Comparison of ENCODE assay signal across 16 cellular contexts in the genomic region with DNA sequence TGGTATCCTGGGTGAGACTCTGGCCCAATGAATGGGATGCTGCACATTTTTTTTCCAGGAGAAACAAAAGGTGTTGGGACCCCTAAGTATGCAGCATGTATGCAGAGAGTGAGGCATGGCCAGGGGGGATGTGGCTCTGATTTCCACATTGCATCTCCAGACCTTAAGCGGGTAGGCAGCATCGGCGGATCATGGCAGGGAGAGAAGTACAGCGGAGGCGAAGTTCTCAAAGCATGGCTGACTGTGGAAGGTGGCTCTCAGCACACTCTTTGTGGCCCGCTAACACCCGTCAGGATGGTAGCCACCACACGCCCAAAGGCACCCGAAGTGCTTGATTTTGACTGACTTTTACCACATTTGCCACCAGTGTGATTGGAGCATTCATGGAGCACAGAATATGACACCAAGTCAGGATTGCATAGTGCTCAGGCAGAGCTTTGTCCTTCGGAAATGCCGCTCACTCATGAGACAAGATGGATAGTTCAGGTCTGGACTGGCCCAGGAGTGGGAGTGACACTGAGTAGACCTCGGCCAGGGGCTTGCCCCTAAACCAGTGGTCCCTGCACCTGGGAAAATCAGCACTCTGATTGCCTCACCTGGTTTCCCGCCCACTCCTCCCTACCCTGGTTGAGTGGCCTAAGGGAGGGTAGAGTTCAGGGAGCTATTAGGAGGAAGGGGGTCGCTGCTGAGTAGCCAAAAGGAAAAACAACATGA. TPM values are rescaled to one million over a fixed set of nuclear protein-coding genes. Genes with fewer than 3 reads are reported as not detected.
DNase-seq lines count a peak whose midpoint lies in the region; ATAC-seq, FAIRE-seq and TF ChIP-seq lines count a peak whose summit lies in the region.
"Had no signal": no experiment of that assay in that cellular context is flagged by ENCODE, and none has a peak within 500 bp of the region (broad histone marks: within the 10 kb centered on the region; RNA-seq: fewer than 3 reads in every experiment).

No MANE protein-coding gene starts in this region.

- no peaks in the 10 kb centered on the region for H3K27me3 ChIP-seq in KMS-11 (ENCODE audit: insufficient read depth, low read depth)
- no peaks in the 10 kb centered on the region for H3K27me3 ChIP-seq in GM12878 (replicated peaks in 1 of 2; ENCODE audit: control insufficient read depth in 2 of 2, insufficient read depth in 2 of 2, low read length in 1 of 2)
- H3K27me3 ChIP-seq in trophoblast cell (ENCODE audit: insufficient read depth, low read length) = no peaks in the 10 kb centered on the region
- H3K27me3 ChIP-seq: thyroid gland had no signal

- intact Hi-C loops in GM12878 (cut with micrococcal nuclease; ENCODE audit: unreplicated experiment) = no loop called here

- H2AK5ac ChIP-seq in trophoblast cell (ENCODE audit: low read length) = no peak overlapping the region

- H2BK5ac ChIP-seq in trophoblast cell (ENCODE audit: low read depth, low read length, poor library complexity) = no peak overlapping the region

- no peak overlapping the region for H3K4ac ChIP-seq in trophoblast cell (ENCODE audit: low read depth, low read length)

- no peaks in the 10 kb centered on the region for H3K9me3 Mint-ChIP-seq in T-helper 2 cell treated with Interferon-gamma antibody and Interleukin-4, amounts not matched to agents 5 μg/mL and 100 μg/mL, for 36 hours

- H3K4me1 ChIP-seq in KMS-11 (ENCODE audit: low read depth, poor library complexity, severe bottlenecking) (peaks cover 99% of the 10 kb centered on the region), GM12878 (ENCODE audit: control insufficient read depth, insufficient read depth, low read length) (peaks cover 85% of the 10 kb centered on the region), trophoblast cell (ENCODE audit: control insufficient read depth in 1 of 2, insufficient read depth in 2 of 2, low read length in 2 of 2) (peaks cover 3 to 15% of the 10 kb centered on the region in 2 experiments)

- FAIRE-seq in GM12878 (lab: Jason Lieb, UNC) = no peak
- FAIRE-seq: A549 had no signal

- H4K91ac ChIP-seq in trophoblast cell (ENCODE audit: low read depth, low read length) = no peak overlapping the region

- ATAC-seq in GM12878 = no peak
- ATAC-seq: Panc1 had no signal

- no peak overlapping the region for H3K4me3 ChIP-seq in KMS-11 (IDR thresholded peaks at IDR 0.05; ENCODE audit: insufficient read depth, low read depth, low read length)
- no peak overlapping the region for H3K4me3 ChIP-seq in GM12878
- H3K4me3 ChIP-seq in trophoblast cell (ENCODE audit: low read depth, low read length) = no peak overlapping the region
- H3K4me3 ChIP-seq: A549, smooth muscle cell, thyroid gland had no signal

- WGBS in GM12878 (ENCODE audit: insufficient coverage, insufficient replicate concordance, low lambda C conversion rate, missing lambda C conversion rate) = 95% methylated on average over 14 of the region's 14 CpGs
- no CpG with 5 or more reads among the region's 14 CpGs for WGBS in trophoblast cell (ENCODE audit: extremely low coverage, insufficient coverage, insufficient read length)

- no peak overlapping the region for H2BK120ac ChIP-seq in trophoblast cell (ENCODE audit: insufficient read depth, low read length, poor library complexity)

- H3K79me2 ChIP-seq in KMS-11 (ENCODE audit: insufficient read depth, low read depth) (peaks cover 71% of the 10 kb centered on the region), GM12878 (ENCODE audit: control insufficient read depth, insufficient read depth, low read length) (peaks cover 91% of the 10 kb centered on the region), trophoblast cell (ENCODE audit: control insufficient read depth, insufficient read depth, low read length, poor library complexity) (no peaks in the 10 kb centered on the region)

- in situ Hi-C loops in GM12878 (cut with MboI) (no loop called here), GM13977 (cut with MboI; ENCODE audit: low pct_unique_long_range_greater_than_20kb, low sequenced_read_pairs, unreplicated experiment) (no loop called here)

- H3K4me2 ChIP-seq in KMS-11 (peak overlapping the region; percentile 96), GM12878 (ENCODE audit: control insufficient read depth, insufficient read depth) (peak overlapping the region; percentile 75), trophoblast cell (ENCODE audit: low read length) (no peak overlapping the region)
- H3K4me2 ChIP-seq: smooth muscle cell had no signal

- no peak for DNase-seq in T-helper 2 cell treated with Interferon-gamma antibody and Interleukin-4, amounts not matched to agents 5 μg/mL and 100 μg/mL, for 36 hours (ENCODE audit: low spot score)
- DNase-seq in T-helper 2 cell = no peak
- DNase-seq in GM12878 (ENCODE audit: low read depth, low spot score) = no peak
- DNase-seq in trophoblast cell = no peak
- DNase-seq in mucosa of gallbladder (ENCODE audit: low spot score) = no peak
- DNase-seq in GM13977 (ENCODE audit: low spot score) = no peak
- no peak for DNase-seq in HPDE6-E6E7 (ENCODE audit: extremely low spot score)
- DNase-seq: amygdala, cortex of kidney, NCI-H1048, SW 1271, thyroid gland had no signal

- H3K4me3 Mint-ChIP-seq in T-helper 2 cell treated with Interferon-gamma antibody and Interleukin-4, amounts not matched to agents 5 μg/mL and 100 μg/mL, for 36 hours = peak overlapping the region; percentile 79

- H4K8ac ChIP-seq in trophoblast cell (ENCODE audit: low read depth, low read length) = no peak overlapping the region

- H3K23ac ChIP-seq in trophoblast cell (ENCODE audit: low read length) = peak overlapping the region; percentile 62

- no peak for TF ChIP-seq POLR2A in GM12878 (IDR thresholded peaks at IDR 0.05; ENCODE audit: low read depth, low read length)

- CTCF ChIA-PET in GM12878 (lab: Yijun Ruan, JAX) = interaction anchor here (1.1 to 4.2 kb wide), 7 partner anchors 8 to 47 kb away, joined by 3 to 24 read pairs (median 4); no protein-coding TSS in a partner anchor

- no peak for TF ChIP-seq EP300 in GM12878 (IDR thresholded peaks at IDR 0.05; ENCODE audit: borderline replicate concordance in 1 of 2, control insufficient read depth in 1 of 2, low read depth in 2 of 2, low read length in 2 of 2)

- no peak overlapping the region for H2BK12ac ChIP-seq in trophoblast cell (ENCODE audit: low read length)

- SMC1A ChIA-PET in GM12878 (lab: Charles Lee; ENCODE audit: uncharacterized antibody, unreplicated experiment) = interaction anchor here (1.0 to 28.2 kb wide), 6 partner anchors 5 to 47 kb away, joined by 3 to 816 read pairs (median 226); partner anchors contain the start of gene INPP4A

- H4K12ac ChIP-seq in trophoblast cell (ENCODE audit: low read depth, low read length) = no peak overlapping the region

- no peaks in the 10 kb centered on the region for H4K20me1 ChIP-seq in KMS-11 (ENCODE audit: insufficient read depth)
- no peaks in the 10 kb centered on the region for H4K20me1 ChIP-seq in GM12878 (ENCODE audit: control insufficient read depth, insufficient read depth)

- no peak for TF ChIP-seq RAD21 in GM12878 (IDR thresholded peaks at IDR 0.05; ENCODE audit: insufficient read depth, low read depth, low read length)

- no peak overlapping the region for H3K18ac ChIP-seq in trophoblast cell (ENCODE audit: low read length)

- no peak overlapping the region for H2AFZ ChIP-seq in KMS-11 (ENCODE audit: low read depth)
- H2AFZ ChIP-seq in GM12878 (ENCODE audit: control insufficient read depth, low read depth, low read length) = no peak overlapping the region
- H2AFZ ChIP-seq in trophoblast cell (ENCODE audit: insufficient read depth, low read length, poor library complexity) = no peak overlapping the region

- TF ChIP-seq CTCF in KMS-11 (conservative IDR thresholded peaks at IDR 0.05; ENCODE audit: low read depth, low read length) (no peak), GM12878 (IDR thresholded peaks at IDR 0.05 in 2 of 3, conservative IDR thresholded peaks at IDR 0.05 in 1 of 3; ENCODE audit: control insufficient read depth in 2 of 3, extremely low read depth in 1 of 3, insufficient read depth in 1 of 3, low read depth in 3 of 3, low read length in 3 of 3) (no peak), GM13977 (IDR thresholded peaks at IDR 0.05; ENCODE audit: extremely low read depth, insufficient read depth, missing control alignments) (no peak)

- BruUV-seq in GM12878 (replicated peaks; lab: Mats Ljungman, UMichigan) = no TSS peak

- H3K27ac ChIP-seq in KMS-11 = peak overlapping the region; percentile 88
- peak overlapping the region; percentile 82 for H3K27ac ChIP-seq in GM12878 (ENCODE audit: control insufficient read depth, insufficient read depth)
- no peak overlapping the region for H3K27ac ChIP-seq in trophoblast cell (ENCODE audit: low read depth, low read length)

- H3K9me3 ChIP-seq in GM12878 (replicated peaks; ENCODE audit: control insufficient read depth, insufficient read depth, low read length) (no peaks in the 10 kb centered on the region), trophoblast cell (ENCODE audit: insufficient read depth, low read depth, low read length) (peaks cover 1% of the 10 kb centered on the region)
- H3K9me3 ChIP-seq: A549, thyroid gland had no signal

- H3K36me3 ChIP-seq in KMS-11 (ENCODE audit: insufficient read depth) (no peaks in the 10 kb centered on the region), GM12878 (ENCODE audit: control insufficient read depth in 2 of 2, insufficient read depth in 2 of 2, low read length in 1 of 2) (peaks cover 9 to 32% of the 10 kb centered on the region in 2 experiments), trophoblast cell (ENCODE audit: control insufficient read depth in 1 of 2, insufficient read depth in 2 of 2, low read length in 2 of 2) (peaks cover 0 to 10% of the 10 kb centered on the region in 2 experiments)
- H3K36me3 ChIP-seq: thyroid gland had no signal

- H3K14ac ChIP-seq in trophoblast cell (ENCODE audit: low read length) = no peak overlapping the region

- RAD21 ChIA-PET in GM12878 (lab: Charles Lee; ENCODE audit: unreplicated experiment) = interaction anchor here (1.1 to 13.1 kb wide), 4 partner anchors 8 to 27 kb away, joined by 4 to 199 read pairs (median 14); no protein-coding TSS in a partner anchor

- no peaks in the 10 kb centered on the region for H3K79me1 ChIP-seq in trophoblast cell (ENCODE audit: low read length)

- peak overlapping the region; percentile 99 for H3K27ac Mint-ChIP-seq in T-helper 2 cell treated with Interferon-gamma antibody and Interleukin-4, amounts not matched to agents 5 μg/mL and 100 μg/mL, for 36 hours

- POLR2A ChIA-PET in GM12878 (lab: Charles Lee) = interaction anchor here (1.3 to 27.0 kb wide), 3 partner anchors 8 to 23 kb away, joined by 3 to 545 read pairs (median 271); no protein-coding TSS in a partner anchor

- no peak overlapping the region for H3K9ac ChIP-seq in KMS-11
- peak overlapping the region; percentile 69 for H3K9ac ChIP-seq in GM12878 (ENCODE audit: control insufficient read depth, insufficient read depth, low read length)
- H3K9ac ChIP-seq in trophoblast cell (ENCODE audit: low read length) = no peak overlapping the region

- peaks cover 41% of the 10 kb centered on the region for H3K36me3 Mint-ChIP-seq in T-helper 2 cell treated with Interferon-gamma antibody and Interleukin-4, amounts not matched to agents 5 μg/mL and 100 μg/mL, for 36 hours (ENCODE audit: low read depth)

- H3K27me3 Mint-ChIP-seq in T-helper 2 cell treated with Interferon-gamma antibody and Interleukin-4, amounts not matched to agents 5 μg/mL and 100 μg/mL, for 36 hours (ENCODE audit: low read depth) = no peaks in the 10 kb centered on the region

- peaks cover 87% of the 10 kb centered on the region for H3K4me1 Mint-ChIP-seq in T-helper 2 cell treated with Interferon-gamma antibody and Interleukin-4, amounts not matched to agents 5 μg/mL and 100 μg/mL, for 36 hours (ENCODE audit: low read depth)

RNA-seq across cellular contexts. Expression of gene INPP4A, which starts 14.2 kb away (rescaled TPM):
- total RNA-seq in GM12878 (2013; cell fraction: nucleolus; rRNA removed) = 373 and 420 TPM in 2 replicates
- total RNA-seq in GM12878 (2014; rRNA removed) (37.9 and 42.8 TPM in 2 replicates), GM12878 (2014; rRNA removed; fragmentation: Illumina TruSeq; extraction: Trizol) (24.0 and 24.1 TPM in 2 replicates), GM12878 (2021) (54.0 and 62.3 TPM in 2 replicates), mucosa of gallbladder (32.7 TPM)
- polyA plus RNA-seq in GM12878 (2011; ENCODE audit: low read depth) = 10.5 TPM
- polyA plus RNA-seq in GM12878 (2011; rRNA removed) (30.8 and 46.4 TPM in 2 replicates), GM12878 (2014; fragmentation: Illumina TruSeq; extraction: Trizol) (20.4 and 27.4 TPM in 2 replicates), GM12878 (2014; fragmentation: Nextera tagmentation; extraction: Ambion mirVana) (1 to 10 TPM; 4.7 to 6.2 TPM), GM12878 (2014; rRNA removed) (32.7 and 40.3 TPM in 2 replicates), GM12878 (2016; fragmentation: Nextera tagmentation; extraction: Ambion mirVana) (10 to 100 TPM; 41.1 to 45.9 TPM)
- 45.8 and 56.6 TPM in 2 replicates for polyA plus RNA-seq in GM12878 (2011; cell fraction: cytosol; rRNA removed)
- polyA plus RNA-seq in GM12878 (2011; cell fraction: nucleus; rRNA removed) = 403 and 492 TPM in 2 replicates
- 19.7 and 20.5 TPM in 2 replicates for polyA plus RNA-seq in GM12878 (2012)
- 220 and 303 TPM in 2 replicates for polyA minus RNA-seq in GM12878 (2011; rRNA and poly(A)+ RNA removed)
- polyA minus RNA-seq in GM12878 (2011; cell fraction: cytosol; rRNA and poly(A)+ RNA removed) = 32.1 and 33.5 TPM in 2 replicates
- 290 and 381 TPM in 2 replicates for polyA minus RNA-seq in GM12878 (2011; cell fraction: nucleus; rRNA and poly(A)+ RNA removed)
- polyA plus RNA-seq in trophoblast cell (2013) = 16.3 TPM in 2 replicates
